1 cellular context compared by ENCODE assay signal in the genomic region with DNA sequence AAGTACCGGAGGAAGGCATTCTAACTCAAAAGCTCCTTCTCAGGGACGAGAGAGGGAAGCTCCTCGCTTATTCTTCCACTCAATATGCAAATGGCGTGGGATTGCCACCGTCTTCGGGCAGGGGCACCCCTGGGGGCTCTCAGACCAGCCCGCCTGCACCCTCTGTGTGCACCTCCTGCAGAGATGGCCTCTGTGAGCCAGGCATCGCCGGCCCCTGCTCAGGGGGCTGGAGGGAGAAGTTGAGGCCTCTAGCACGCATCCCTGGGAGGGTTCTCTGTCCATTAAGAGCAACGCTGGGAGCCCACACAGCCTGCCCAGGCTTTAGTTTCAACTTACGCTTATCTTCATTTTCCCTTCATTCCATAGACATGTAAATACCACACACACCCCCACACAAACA.
TF ChIP-seq lines count a peak whose summit lies in the region.

No MANE protein-coding gene starts in this region.

TF ChIP-seq in WTC11, 78 proteins besides CTCF, POLR2A, EP300 and RAD21 (continued from another document):
- TF ChIP-seq, protein P1, sequence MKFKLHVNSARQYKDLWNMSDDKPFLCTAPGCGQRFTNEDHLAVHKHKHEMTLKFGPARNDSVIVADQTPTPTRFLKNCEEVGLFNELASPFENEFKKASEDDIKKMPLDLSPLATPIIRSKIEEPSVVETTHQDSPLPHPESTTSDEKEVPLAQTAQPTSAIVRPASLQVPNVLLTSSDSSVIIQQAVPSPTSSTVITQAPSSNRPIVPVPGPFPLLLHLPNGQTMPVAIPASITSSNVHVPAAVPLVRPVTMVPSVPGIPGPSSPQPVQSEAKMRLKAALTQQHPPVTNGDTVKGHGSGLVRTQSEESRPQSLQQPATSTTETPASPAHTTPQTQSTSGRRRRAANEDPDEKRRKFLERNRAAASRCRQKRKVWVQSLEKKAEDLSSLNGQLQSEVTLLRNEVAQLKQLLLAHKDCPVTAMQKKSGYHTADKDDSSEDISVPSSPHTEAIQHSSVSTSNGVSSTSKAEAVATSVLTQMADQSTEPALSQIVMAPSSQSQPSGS (CRISPR knock-in tag; IDR thresholded peaks at IDR 0.05; ENCODE audit: borderline replicate concordance, low read depth) = no peak
- TF ChIP-seq, protein P2, sequence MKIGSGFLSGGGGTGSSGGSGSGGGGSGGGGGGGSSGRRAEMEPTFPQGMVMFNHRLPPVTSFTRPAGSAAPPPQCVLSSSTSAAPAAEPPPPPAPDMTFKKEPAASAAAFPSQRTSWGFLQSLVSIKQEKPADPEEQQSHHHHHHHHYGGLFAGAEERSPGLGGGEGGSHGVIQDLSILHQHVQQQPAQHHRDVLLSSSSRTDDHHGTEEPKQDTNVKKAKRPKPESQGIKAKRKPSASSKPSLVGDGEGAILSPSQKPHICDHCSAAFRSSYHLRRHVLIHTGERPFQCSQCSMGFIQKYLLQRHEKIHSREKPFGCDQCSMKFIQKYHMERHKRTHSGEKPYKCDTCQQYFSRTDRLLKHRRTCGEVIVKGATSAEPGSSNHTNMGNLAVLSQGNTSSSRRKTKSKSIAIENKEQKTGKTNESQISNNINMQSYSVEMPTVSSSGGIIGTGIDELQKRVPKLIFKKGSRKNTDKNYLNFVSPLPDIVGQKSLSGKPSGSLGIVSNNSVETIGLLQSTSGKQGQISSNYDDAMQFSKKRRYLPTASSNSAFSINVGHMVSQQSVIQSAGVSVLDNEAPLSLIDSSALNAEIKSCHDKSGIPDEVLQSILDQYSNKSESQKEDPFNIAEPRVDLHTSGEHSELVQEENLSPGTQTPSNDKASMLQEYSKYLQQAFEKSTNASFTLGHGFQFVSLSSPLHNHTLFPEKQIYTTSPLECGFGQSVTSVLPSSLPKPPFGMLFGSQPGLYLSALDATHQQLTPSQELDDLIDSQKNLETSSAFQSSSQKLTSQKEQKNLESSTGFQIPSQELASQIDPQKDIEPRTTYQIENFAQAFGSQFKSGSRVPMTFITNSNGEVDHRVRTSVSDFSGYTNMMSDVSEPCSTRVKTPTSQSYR (CRISPR knock-in tag; IDR thresholded peaks at IDR 0.05) = no peak
- TF ChIP-seq SMAD4 (CRISPR knock-in tag; IDR thresholded peaks at IDR 0.05) (no peak), ZNF232 (CRISPR knock-in tag; IDR thresholded peaks at IDR 0.05) (no peak)
